21 cellular contexts compared by ENCODE assay signal in genomic region chr12:92434607-92435025, GRCh38.
DNase-seq lines count a peak whose midpoint lies in the region; ATAC-seq and TF ChIP-seq lines count a peak whose summit lies in the region.
"Had no signal": no experiment of that assay in that cellular context is flagged by ENCODE, and none has a peak within 500 bp of the region (broad histone marks: within the 10 kb centered on the region; RNA-seq: fewer than 3 reads in every experiment).

No MANE protein-coding gene starts in this region.

- no peak for DNase-seq in stimulated activated naive CD8-positive, alpha-beta T cell treated with anti-CD3 and anti-CD28 coated beads, Interleukin-15, Interleukin-2, amounts not matched to agents 100 U/mL and 50 U/mL, for 24 hours
- no peak for DNase-seq in stimulated activated naive CD8-positive, alpha-beta T cell treated with anti-CD3 and anti-CD28 coated beads, Interleukin-15, amount 100 ng/mL, for 72 hours
- DNase-seq in activated B cell treated with CpG ODN at 0.5 μM for 24 hours (no peak), NCI-H1105 (lab: John Stamatoyannopoulos, UW) (no peak), islet precursor cell (no peak), activated T-cell treated with anti-CD3 and anti-CD28 coated beads for 4 hours (no peak)
- DNase-seq: activated CD4-positive, alpha-beta T cell treated with anti-CD3 and anti-CD28 coated beads, Interleukin-2, amount 50 U/mL, for 48 hours; activated naive CD8-positive, alpha-beta T cell treated with anti-CD3 and anti-CD28 coated beads, Interleukin-2, amount 10 ng/mL, durations not matched to agents 7 days and 5 days; activated T-cell treated with anti-CD3 and anti-CD28 coated beads, Interleukin-2, amount 50 U/mL, for 48 hours; brain microvascular endothelial cell; CD8-positive, alpha-beta T cell; heart left ventricle; left ventricle myocardium inferior; NCI-H1048; NCI-H2081 treated with DMSO at 0.1 percent for 48 hours; SHP77 treated with DMSO at 0.1 percent for 48 hours; stimulated activated CD4-positive, alpha-beta T cell treated with anti-CD3 and anti-CD28 coated beads, Interleukin-4, amount 100 ng/mL, for 4 hours; T-helper 17 cell; WERI-Rb-1 had no signal

- H3K4me1 Mint-ChIP-seq in stimulated activated naive CD8-positive, alpha-beta T cell treated with anti-CD3 and anti-CD28 coated beads, Interleukin-15, amount 100 ng/mL, for 72 hours = peaks cover 56% of the 10 kb centered on the region
- H3K4me1 Mint-ChIP-seq in IgD-negative memory B cell (peaks cover 60 to 76% (median 65%) of the 10 kb centered on the region in 3 donors), activated B cell treated with CpG ODN at 0.5 μM for 24 hours (peaks cover 93% of the 10 kb centered on the region)

- ATAC-seq in stimulated activated naive CD8-positive, alpha-beta T cell treated with anti-CD3 and anti-CD28 coated beads, Interleukin-15, Interleukin-2, amounts not matched to agents 100 U/mL and 50 U/mL, for 24 hours = peak; percentile 38
- ATAC-seq in stimulated activated naive CD8-positive, alpha-beta T cell treated with anti-CD3 and anti-CD28 coated beads, Interleukin-15, amount 100 ng/mL, for 72 hours = no peak
- ATAC-seq in activated B cell treated with CpG ODN at 0.5 μM for 24 hours (ENCODE audit: low read depth) = peak; percentile 22
- ATAC-seq in HG03280 (IDR thresholded peaks at IDR 0.05; ENCODE audit: unreplicated experiment) = no peak
- ATAC-seq: CD8-positive, alpha-beta T cell; heart left ventricle; T-helper 17 cell had no signal

- TF ChIP-seq CTCF in activated B cell treated with CpG ODN at 0.5 μM for 24 hours (IDR thresholded peaks at IDR 0.05) = no peak

- H3K9me3 Mint-ChIP-seq in stimulated activated naive CD8-positive, alpha-beta T cell treated with anti-CD3 and anti-CD28 coated beads, Interleukin-15, amount 100 ng/mL, for 72 hours = peaks cover 15 to 21% of the 10 kb centered on the region in 2 donors
- H3K9me3 Mint-ChIP-seq in IgD-negative memory B cell (peaks cover 0 to 7% (median 5%) of the 10 kb centered on the region in 3 donors), activated B cell treated with CpG ODN at 0.5 μM for 24 hours (peaks cover 12% of the 10 kb centered on the region)
- H3K9me3 Mint-ChIP-seq: CD8-positive, alpha-beta T cell had no signal

- no peak overlapping the region for H3K27ac Mint-ChIP-seq in stimulated activated naive CD8-positive, alpha-beta T cell treated with anti-CD3 and anti-CD28 coated beads, Interleukin-15, amount 100 ng/mL, for 72 hours
- H3K27ac Mint-ChIP-seq in IgD-negative memory B cell (peak overlapping the region; percentile 67 to 87 (median 81)), activated B cell treated with CpG ODN at 0.5 μM for 24 hours (peak overlapping the region; percentile 97)
- H3K27ac Mint-ChIP-seq: activated naive CD8-positive, alpha-beta T cell treated with anti-CD3 and anti-CD28 coated beads, Interleukin-2, amount 10 ng/mL, durations not matched to agents 7 days and 5 days; CD8-positive, alpha-beta T cell; T-helper 17 cell had no signal

- no peaks in the 10 kb centered on the region for H3K27me3 Mint-ChIP-seq in stimulated activated naive CD8-positive, alpha-beta T cell treated with anti-CD3 and anti-CD28 coated beads, Interleukin-15, amount 100 ng/mL, for 72 hours
- no peaks in the 10 kb centered on the region for H3K27me3 Mint-ChIP-seq in IgD-negative memory B cell
- H3K27me3 Mint-ChIP-seq in activated B cell treated with CpG ODN at 0.5 μM for 24 hours = no peaks in the 10 kb centered on the region
- H3K27me3 Mint-ChIP-seq: activated naive CD8-positive, alpha-beta T cell treated with anti-CD3 and anti-CD28 coated beads, Interleukin-2, amount 10 ng/mL, durations not matched to agents 7 days and 5 days; T-helper 17 cell had no signal

- H3K36me3 Mint-ChIP-seq in IgD-negative memory B cell = no peaks in the 10 kb centered on the region
- peaks cover 5% of the 10 kb centered on the region for H3K36me3 Mint-ChIP-seq in activated B cell treated with CpG ODN at 0.5 μM for 24 hours (ENCODE audit: low read depth)
- H3K36me3 Mint-ChIP-seq: CD8-positive, alpha-beta T cell had no signal

- no peak overlapping the region for H3K4me3 Mint-ChIP-seq in stimulated activated naive CD8-positive, alpha-beta T cell treated with anti-CD3 and anti-CD28 coated beads, Interleukin-15, amount 100 ng/mL, for 72 hours
- H3K4me3 Mint-ChIP-seq in IgD-negative memory B cell = peak overlapping the region in 2 of 4 donors; percentile 19 to 59
- no peak overlapping the region for H3K4me3 Mint-ChIP-seq in activated B cell treated with CpG ODN at 0.5 μM for 24 hours
- H3K4me3 Mint-ChIP-seq: activated naive CD8-positive, alpha-beta T cell treated with anti-CD3 and anti-CD28 coated beads, Interleukin-2, amount 10 ng/mL, durations not matched to agents 7 days and 5 days; CD8-positive, alpha-beta T cell; T-helper 17 cell had no signal

- CTCF ChIA-PET in activated B cell treated with CpG ODN at 0.5 μM for 24 hours (lab: Charles Lee) = interaction anchor here (0.8 kb wide), 1 partner anchor 14 kb away, joined by 3 read pairs; no protein-coding TSS in a partner anchor

- POLR2A ChIA-PET in activated B cell treated with CpG ODN at 0.5 μM for 24 hours (lab: Charles Lee) = interaction anchor here (0.5 to 5.5 kb wide), 16 partner anchors 8 to 627 kb away, joined by 3 to 69 read pairs (median 6); partner anchors contain the start of gene BTG1

- intact Hi-C loops in activated B cell treated with CpG ODN at 0.5 μM for 24 hours (cut with micrococcal nuclease) = no loop called here

Comparison
In these comparisons a context has a peak if more than half of its experiments do, and no peak if none do; other contexts are left out.
1. ATAC-seq: peak in stimulated activated naive CD8-positive, alpha-beta T cell treated with anti-CD3 and anti-CD28 coated beads, Interleukin-15, Interleukin-2, amounts not matched to agents 100 U/mL and 50 U/mL, for 24 hours (single experiment) and activated B cell treated with CpG ODN at 0.5 μM for 24 hours (single experiment); none in stimulated activated naive CD8-positive, alpha-beta T cell treated with anti-CD3 and anti-CD28 coated beads, Interleukin-15, amount 100 ng/mL, for 72 hours (single experiment) and HG03280 (single experiment).
2. H3K27ac Mint-ChIP-seq: peak in IgD-negative memory B cell (3 of 3) and activated B cell treated with CpG ODN at 0.5 μM for 24 hours (single experiment); none in stimulated activated naive CD8-positive, alpha-beta T cell treated with anti-CD3 and anti-CD28 coated beads, Interleukin-15, amount 100 ng/mL, for 72 hours (0 of 2).